Comparison of ENCODE assay signal across 17 cellular contexts in genomic region chr6:164911151-164911550, GRCh38.
DNase-seq lines count a peak whose midpoint lies in the region; ATAC-seq and TF ChIP-seq lines count a peak whose summit lies in the region.
"Had no signal": no experiment of that assay in that cellular context is flagged by ENCODE, and none has a peak within 500 bp of the region (broad histone marks: within the 10 kb centered on the region; RNA-seq: fewer than 3 reads in every experiment).

No MANE protein-coding gene starts in this region.

- no peak overlapping the region for H2AFZ ChIP-seq in hepatocyte

- intact Hi-C loops in right cardiac atrium (cut with DNase I): no loop called here
- intact Hi-C loops in Right ventricle myocardium superior (cut with DNase I): no loop called here
- intact Hi-C loops in lower lobe of right lung (cut with DNase I): no loop called here
- intact Hi-C loops in upper lobe of right lung (cut with DNase I): no loop called here

- WGBS in right cardiac atrium: 60% methylated on average over 2 of the region's 2 CpGs
- 92% methylated on average over 2 of the region's 2 CpGs for WGBS in hepatocyte (ENCODE audit: low lambda C conversion rate, missing lambda C conversion rate)

- H3K4me1 ChIP-seq in right cardiac atrium (ENCODE audit: control insufficient read depth, insufficient read depth, low read length): no peaks in the 10 kb centered on the region
- H3K4me1 ChIP-seq in lower lobe of right lung: peaks cover 6% of the 10 kb centered on the region
- H3K4me1 ChIP-seq in upper lobe of right lung: no peaks in the 10 kb centered on the region
- H3K4me1 ChIP-seq in hepatocyte (ENCODE audit: insufficient read depth): no peaks in the 10 kb centered on the region

- no peak for ATAC-seq in right cardiac atrium
- no peak for ATAC-seq in Right ventricle myocardium superior (ENCODE audit: poor library complexity)
- ATAC-seq in lower lobe of right lung: no peak
- ATAC-seq in upper lobe of right lung: no peak
- no peak for ATAC-seq in activated naive CD4-positive, alpha-beta T cell treated with anti-CD3 and anti-CD28 coated beads, Interleukin-2, amount 50 U/mL, for 72 hours
- ATAC-seq: GM12878, HCT116 had no signal

- in situ Hi-C loops in SK-MEL-5 (cut with HindIII; ENCODE audit: low pct_unique_long_range_greater_than_20kb, low sequenced_read_pairs): no loop called here

- no peak overlapping the region for H3K27ac Mint-ChIP-seq in activated naive CD4-positive, alpha-beta T cell treated with anti-CD3 and anti-CD28 coated beads, Interleukin-2, amount 50 U/mL, for 72 hours

- H3K36me3 ChIP-seq in lower lobe of right lung (no peaks in the 10 kb centered on the region), upper lobe of right lung (no peaks in the 10 kb centered on the region), hepatocyte (replicated peaks; ENCODE audit: insufficient read depth, low read depth) (no peaks in the 10 kb centered on the region)

- DNase-seq in right cardiac atrium: no peak
- no peak for DNase-seq in Right ventricle myocardium superior
- DNase-seq in SK-MEL-5 (ENCODE audit: low read depth, low spot score): peak; percentile 80
- DNase-seq in lower lobe of right lung: no peak
- no peak for DNase-seq in upper lobe of right lung
- DNase-seq in activated naive CD4-positive, alpha-beta T cell treated with anti-CD3 and anti-CD28 coated beads, Interleukin-2, amount 50 U/mL, for 72 hours (ENCODE audit: low spot score in 2 of 2): no peak
- no peak for DNase-seq in hepatocyte (ENCODE audit: low spot score)
- DNase-seq in NCI-H146 treated with DMSO at 0.1 percent for 48 hours (lab: John Stamatoyannopoulos, UW; ENCODE audit: unreplicated experiment): no peak
- DNase-seq: AML-193, DMS53, IMR-90, NCI-H1694 treated with DMSO at 0.1 percent for 48 hours, NCI-H2171, NCI-H510A, NCI-H82 had no signal

- peaks cover 0 to 6% of the 10 kb centered on the region in 2 donors for H3K9me3 Mint-ChIP-seq in activated naive CD4-positive, alpha-beta T cell treated with anti-CD3 and anti-CD28 coated beads, Interleukin-2, amount 50 U/mL, for 72 hours

- H3K79me2 ChIP-seq in hepatocyte: no peaks in the 10 kb centered on the region

- H4K20me1 ChIP-seq in hepatocyte (ENCODE audit: insufficient read depth, poor library complexity, severe bottlenecking): no peaks in the 10 kb centered on the region

- no peaks in the 10 kb centered on the region for H3K9me2 ChIP-seq in hepatocyte (replicated peaks; ENCODE audit: insufficient read depth)

- H3K4me2 ChIP-seq in hepatocyte: no peak overlapping the region

- H3K27ac ChIP-seq in right cardiac atrium (ENCODE audit: low read length) (no peak overlapping the region), lower lobe of right lung (no peak overlapping the region), upper lobe of right lung (no peak overlapping the region), hepatocyte (no peak overlapping the region)

- H3K9me3 ChIP-seq in right cardiac atrium (ENCODE audit: control insufficient read depth, low read length) (no peaks in the 10 kb centered on the region), lower lobe of right lung (peaks cover 2% of the 10 kb centered on the region), upper lobe of right lung (no peaks in the 10 kb centered on the region), hepatocyte (ENCODE audit: low read depth) (no peaks in the 10 kb centered on the region)

- H3K27me3 ChIP-seq in right cardiac atrium (ENCODE audit: control insufficient read depth, insufficient read depth) (no peaks in the 10 kb centered on the region), lower lobe of right lung (ENCODE audit: low read depth) (no peaks in the 10 kb centered on the region), upper lobe of right lung (no peaks in the 10 kb centered on the region), hepatocyte (no peaks in the 10 kb centered on the region)

- H3K36me3 Mint-ChIP-seq in activated naive CD4-positive, alpha-beta T cell treated with anti-CD3 and anti-CD28 coated beads, Interleukin-2, amount 50 U/mL, for 72 hours: no peaks in the 10 kb centered on the region

- TF ChIP-seq CTCF in lower lobe of right lung (IDR thresholded peaks at IDR 0.05): no peak
- no peak for TF ChIP-seq CTCF in upper lobe of right lung (IDR thresholded peaks at IDR 0.05)
- TF ChIP-seq CTCF in hepatocyte (IDR thresholded peaks at IDR 0.05; ENCODE audit: poor library complexity): no peak

- peak overlapping the region; percentile 15 for H3K4me3 ChIP-seq in right cardiac atrium (ENCODE audit: low read length)
- H3K4me3 ChIP-seq in lower lobe of right lung: peak overlapping the region; percentile 7
- H3K4me3 ChIP-seq in upper lobe of right lung: peak overlapping the region; percentile 9
- H3K4me3 ChIP-seq in hepatocyte: no peak overlapping the region
- H3K4me3 ChIP-seq: GM12878 had no signal
